Comparison of ENCODE assay signal across 3 cellular contexts in the genomic region with DNA sequence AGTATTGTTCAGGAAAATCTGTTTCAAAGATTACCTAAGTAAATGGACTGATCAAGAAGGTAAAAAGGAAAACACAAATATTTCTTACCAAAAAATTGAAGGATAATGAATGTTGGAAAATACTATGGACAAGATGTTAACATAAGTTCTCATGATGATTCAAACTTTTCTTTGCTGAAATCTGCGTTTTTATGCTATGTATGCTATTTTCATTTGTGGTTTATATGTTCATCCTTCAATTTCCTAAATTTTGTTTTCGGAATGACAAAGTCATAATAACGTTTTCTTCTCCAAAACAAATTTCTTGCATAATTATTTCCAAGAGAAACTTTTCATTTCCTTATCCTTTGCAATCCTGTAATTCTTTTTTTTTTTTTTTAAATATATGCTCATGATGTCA.
A peak's percentile ranks its signal among the peaks of the same experiment; 100 is the strongest.
TF ChIP-seq lines count a peak whose summit lies in the region.

No MANE protein-coding gene starts in this region.

TF ChIP-seq in IMR-90, 13 proteins besides CTCF, POLR2A, EP300 and RAD21:
- TF ChIP-seq MXI1 (IDR thresholded peaks at IDR 0.05; ENCODE audit: borderline replicate concordance, low read depth, low read length) (no peak), BHLHE40 (IDR thresholded peaks at IDR 0.05; ENCODE audit: low read depth, low read length) (no peak), MAFK (IDR thresholded peaks at IDR 0.05; ENCODE audit: low read depth, low read length) (peak; percentile 17; the same call in 1 of the 2 replicates), NFE2L2 (IDR thresholded peaks at IDR 0.05; ENCODE audit: low read depth, low read length) (no peak), CHD1 (IDR thresholded peaks at IDR 0.05; ENCODE audit: low read depth, low read length) (no peak), MAZ (IDR thresholded peaks at IDR 0.05; ENCODE audit: borderline replicate concordance, low read depth, low read length) (no peak), RCOR1 (IDR thresholded peaks at IDR 0.05; ENCODE audit: insufficient replicate concordance, low read length) (no peak)
- TF ChIP-seq, protein P1, sequence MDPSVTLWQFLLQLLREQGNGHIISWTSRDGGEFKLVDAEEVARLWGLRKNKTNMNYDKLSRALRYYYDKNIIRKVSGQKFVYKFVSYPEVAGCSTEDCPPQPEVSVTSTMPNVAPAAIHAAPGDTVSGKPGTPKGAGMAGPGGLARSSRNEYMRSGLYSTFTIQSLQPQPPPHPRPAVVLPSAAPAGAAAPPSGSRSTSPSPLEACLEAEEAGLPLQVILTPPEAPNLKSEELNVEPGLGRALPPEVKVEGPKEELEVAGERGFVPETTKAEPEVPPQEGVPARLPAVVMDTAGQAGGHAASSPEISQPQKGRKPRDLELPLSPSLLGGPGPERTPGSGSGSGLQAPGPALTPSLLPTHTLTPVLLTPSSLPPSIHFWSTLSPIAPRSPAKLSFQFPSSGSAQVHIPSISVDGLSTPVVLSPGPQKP (IDR thresholded peaks at IDR 0.05; ENCODE audit: borderline replicate concordance, low read depth, low read length) = no peak

TF ChIP-seq in K562, 482 proteins besides CTCF, POLR2A, EP300 and RAD21:
- TF ChIP-seq ZNF316 (IDR thresholded peaks at IDR 0.05) (peak; percentile 66), C11orf30 (IDR thresholded peaks at IDR 0.05; ENCODE audit: low read depth) (peak; percentile 22; the same call in 1 of the 2 replicates), DIDO1 (tag; IDR thresholded peaks at IDR 0.05; ENCODE audit: low read depth) (no peak)

TF ChIP-seq in SK-N-SH treated with all-trans-retinoic acid at 6 μM for 48 hours, 23 proteins besides CTCF, POLR2A, EP300 and RAD21:
- TF ChIP-seq ZNF565 (CRISPR knock-in tag; conservative IDR thresholded peaks at IDR 0.05; ENCODE audit: low read depth) = no peak
- TF ChIP-seq OSR1 (CRISPR knock-in tag; IDR thresholded peaks at IDR 0.05) = no peak
- no peak for TF ChIP-seq ISL1 (CRISPR knock-in tag; IDR thresholded peaks at IDR 0.05)
- TF ChIP-seq TCF4 (CRISPR knock-in tag; IDR thresholded peaks at IDR 0.05; ENCODE audit: borderline replicate concordance) = no peak
- no peak for TF ChIP-seq ZFP3 (CRISPR knock-in tag; IDR thresholded peaks at IDR 0.05)
